Comparison of ENCODE assay signal across 19 cellular contexts in the genomic region with DNA sequence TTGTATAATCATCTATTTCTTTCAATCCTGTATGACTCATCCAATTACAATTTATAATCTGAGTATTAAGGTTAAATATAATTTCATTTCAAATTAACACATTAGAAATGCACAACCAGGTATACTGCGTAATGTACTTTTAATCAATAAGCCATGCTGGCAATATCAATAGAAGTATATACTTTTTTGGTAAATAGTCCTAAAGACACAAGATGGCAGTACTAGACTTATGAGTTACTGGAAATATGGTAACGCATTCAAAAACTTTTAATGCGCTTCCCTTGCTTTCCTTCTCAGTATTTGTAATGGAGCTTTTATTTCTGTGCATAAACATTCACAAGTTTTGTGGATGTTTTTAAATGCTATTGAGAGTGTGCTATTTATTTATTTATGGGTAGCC.
"Had no signal": no experiment of that assay in that cellular context is flagged by ENCODE, and none has a peak within 500 bp of the region (broad histone marks: within the 10 kb centered on the region; RNA-seq: fewer than 3 reads in every experiment).

No MANE protein-coding gene starts in this region.

- H3K27me3 ChIP-seq: colonic mucosa, gastrocnemius medialis, left lung, thyroid gland had no signal

- H3K27ac Mint-ChIP-seq: activated CD4-positive, alpha-beta memory T cell treated with anti-CD3 and anti-CD28 coated beads for 36 hours; activated CD4-positive, alpha-beta T cell treated with anti-CD3 and anti-CD28 coated beads for 36 hours; activated CD8-positive, alpha-beta memory T cell treated with anti-CD3 and anti-CD28 coated beads, Interleukin-2, amount 10 ng/mL, durations not matched to agents 7 days and 5 days; activated naive CD8-positive, alpha-beta T cell; nephron progenitor cell; WTC11 had no signal

- H3K27ac ChIP-seq: colonic mucosa, gastrocnemius medialis, left lung, psoas muscle, thyroid gland had no signal

- H3K4me3 Mint-ChIP-seq: activated CD4-positive, alpha-beta memory T cell treated with anti-CD3 and anti-CD28 coated beads for 36 hours; activated CD4-positive, alpha-beta T cell treated with anti-CD3 and anti-CD28 coated beads for 36 hours; activated CD8-positive, alpha-beta memory T cell treated with anti-CD3 and anti-CD28 coated beads, Interleukin-2, amount 10 ng/mL, durations not matched to agents 7 days and 5 days; activated naive CD8-positive, alpha-beta T cell; nephron progenitor cell; WTC11 had no signal

- H3K4me3 ChIP-seq: colonic mucosa, gastrocnemius medialis, left lung, psoas muscle, thyroid gland had no signal

- H3K4me1 Mint-ChIP-seq: activated CD4-positive, alpha-beta T cell treated with anti-CD3 and anti-CD28 coated beads for 36 hours; activated CD8-positive, alpha-beta memory T cell treated with anti-CD3 and anti-CD28 coated beads, Interleukin-2, amount 10 ng/mL, durations not matched to agents 7 days and 5 days; nephron progenitor cell; WTC11 had no signal

- H3K36me3 ChIP-seq: colonic mucosa, gastrocnemius medialis, left lung, thyroid gland had no signal

- DNase-seq: activated CD4-positive, alpha-beta memory T cell treated with anti-CD3 and anti-CD28 coated beads for 36 hours; activated CD4-positive, alpha-beta T cell treated with anti-CD3 and anti-CD28 coated beads for 36 hours; activated CD8-positive, alpha-beta memory T cell treated with anti-CD3 and anti-CD28 coated beads, Interleukin-2, amount 10 ng/mL, durations not matched to agents 7 days and 5 days; amygdala; caudate nucleus; colonic mucosa; gastrocnemius medialis; head of caudate nucleus; kidney; left lung; nephron progenitor cell; psoas muscle; right cardiac atrium; stimulated activated CD4-positive, alpha-beta T cell treated with anti-CD3 and anti-CD28 coated beads, Interleukin-2, amount 100 ng/mL, for 24 hours; stimulated activated naive CD4-positive, alpha-beta T cell treated with Interleukin-2 at 50 U/mL for 16 hours; T-helper 2 cell; thyroid gland had no signal

- ATAC-seq: activated CD4-positive, alpha-beta T cell treated with anti-CD3 and anti-CD28 coated beads for 36 hours; activated CD8-positive, alpha-beta memory T cell treated with anti-CD3 and anti-CD28 coated beads, Interleukin-2, amount 10 ng/mL, durations not matched to agents 7 days and 5 days; gastrocnemius medialis; left lung; psoas muscle; right cardiac atrium; WTC11 had no signal

- H3K9me3 Mint-ChIP-seq: activated CD4-positive, alpha-beta memory T cell treated with anti-CD3 and anti-CD28 coated beads for 36 hours; nephron progenitor cell had no signal

- H3K4me1 ChIP-seq: colonic mucosa, gastrocnemius medialis, left lung, psoas muscle, thyroid gland had no signal

- H3K27me3 Mint-ChIP-seq: activated CD4-positive, alpha-beta memory T cell treated with anti-CD3 and anti-CD28 coated beads for 36 hours; activated CD4-positive, alpha-beta T cell treated with anti-CD3 and anti-CD28 coated beads for 36 hours; activated CD8-positive, alpha-beta memory T cell treated with anti-CD3 and anti-CD28 coated beads, Interleukin-2, amount 10 ng/mL, durations not matched to agents 7 days and 5 days; activated naive CD8-positive, alpha-beta T cell had no signal

- H3K36me3 Mint-ChIP-seq: activated CD4-positive, alpha-beta memory T cell treated with anti-CD3 and anti-CD28 coated beads for 36 hours; activated CD8-positive, alpha-beta memory T cell treated with anti-CD3 and anti-CD28 coated beads, Interleukin-2, amount 10 ng/mL, durations not matched to agents 7 days and 5 days; activated naive CD8-positive, alpha-beta T cell; WTC11 had no signal

- H3K9me3 ChIP-seq: colonic mucosa, gastrocnemius medialis, psoas muscle, thyroid gland had no signal
